In genomic region chr14:35242599-35243311, GRCh38 we compare ENCODE assay signal across 1 cellular context.
TF ChIP-seq lines count a peak whose summit lies in the region.

No MANE protein-coding gene starts in this region.

TF ChIP-seq in GM23338, 12 proteins besides CTCF, POLR2A, EP300 and RAD21 (continued from another document):
- no peak for TF ChIP-seq ZNF462 (CRISPR knock-in tag; IDR thresholded peaks at IDR 0.05)
- TF ChIP-seq JUNB (IDR thresholded peaks at IDR 0.05; ENCODE audit: unreplicated experiment): no peak
- no peak for TF ChIP-seq EZH2phosphoT487 (IDR thresholded peaks at IDR 0.05; ENCODE audit: unreplicated experiment)
TF ChIP-seq in GM23338: peak in this region for 0.
